8 cellular contexts compared by ENCODE assay signal in genomic region chr5:178859625-178860521, GRCh38. TPM values are rescaled to one million over a fixed set of nuclear protein-coding genes. Genes with fewer than 3 reads are reported as not detected.
DNase-seq lines count a peak whose midpoint lies in the region; TF ChIP-seq lines count a peak whose summit lies in the region.

TSS of gene ZNF354B (plus strand) at chr5:178859953. CDS start at chr5:178861048, 1,095 bp downstream.

- no peaks in the 10 kb centered on the region; the same call in none of the 2 replicates for H3K36me3 ChIP-seq in GM06990 (ENCODE audit: control insufficient read depth, insufficient read depth, low read length)
- H3K36me3 ChIP-seq in osteoblast (ENCODE audit: insufficient read depth, low read length): peaks cover 10% of the 10 kb centered on the region
- no peaks in the 10 kb centered on the region for H3K36me3 ChIP-seq in testis (ENCODE audit: low read depth, missing control alignments)

- H3K4me1 Mint-ChIP-seq in HFFc6 (ENCODE audit: low read depth) (peaks cover 19% of the 10 kb centered on the region), glutamatergic neuron (ENCODE audit: low read depth, unreplicated experiment) (peaks cover 3% of the 10 kb centered on the region)
- H3K4me1 Mint-ChIP-seq in activated naive CD8-positive, alpha-beta T cell (ENCODE audit: low read depth): peaks cover 30% of the 10 kb centered on the region

- H3K9me3 ChIP-seq in osteoblast (ENCODE audit: low read depth, low read length): no peaks in the 10 kb centered on the region
- no peaks in the 10 kb centered on the region for H3K9me3 ChIP-seq in testis

- H4K20me1 ChIP-seq in osteoblast (ENCODE audit: insufficient read depth, low read length): peaks cover 6% of the 10 kb centered on the region

- peak; percentile 87 for DNase-seq in GM06990 (ENCODE audit: extremely low read depth, insufficient read length)
- peak; percentile 88 for DNase-seq in HFFc6
- DNase-seq in NAMALWA (ENCODE audit: low spot score): peak; percentile 84
- peak; percentile 80 for DNase-seq in SKM-1 (lab: John Stamatoyannopoulos, UW; ENCODE audit: unreplicated experiment)
- DNase-seq in glutamatergic neuron: peak; percentile 89
- DNase-seq in osteoblast (ENCODE audit: insufficient read length, low spot score, missing footprints): peak; percentile 98
- peak; percentile 95 for DNase-seq in testis

- H3K27me3 Mint-ChIP-seq in HFFc6 (ENCODE audit: insufficient read depth): no peaks in the 10 kb centered on the region; the same call in 1 of the 2 replicates
- H3K27me3 Mint-ChIP-seq in activated naive CD8-positive, alpha-beta T cell: no peaks in the 10 kb centered on the region
- H3K27me3 Mint-ChIP-seq in glutamatergic neuron (ENCODE audit: unreplicated experiment): no peaks in the 10 kb centered on the region

- H3K27ac ChIP-seq in osteoblast (ENCODE audit: low read depth, low read length) (peak within 1 kb of the TSS; percentile 60), testis (peak within 1 kb of the TSS; percentile 44 to 85)

- peaks cover 30% of the 10 kb centered on the region for H3K79me2 ChIP-seq in osteoblast (ENCODE audit: insufficient read depth, low read length)

- peak within 1 kb of the TSS; percentile 92 for H3K4me3 Mint-ChIP-seq in HFFc6
- H3K4me3 Mint-ChIP-seq in activated naive CD8-positive, alpha-beta T cell: peak within 1 kb of the TSS; percentile 90
- peak within 1 kb of the TSS; percentile 82 for H3K4me3 Mint-ChIP-seq in glutamatergic neuron (ENCODE audit: unreplicated experiment)

- no peak for TF ChIP-seq POLR2A in testis (IDR thresholded peaks at IDR 0.05)

- H3K27me3 ChIP-seq in GM06990 (replicated peaks; ENCODE audit: control insufficient read depth, insufficient read depth, low read length) (no peaks in the 10 kb centered on the region), osteoblast (ENCODE audit: insufficient read depth, low read length) (no peaks in the 10 kb centered on the region), testis (no peaks in the 10 kb centered on the region)

- peaks cover 22% of the 10 kb centered on the region for H3K36me3 Mint-ChIP-seq in HFFc6 (ENCODE audit: low read depth)
- peaks cover 11% of the 10 kb centered on the region for H3K36me3 Mint-ChIP-seq in activated naive CD8-positive, alpha-beta T cell
- H3K36me3 Mint-ChIP-seq in glutamatergic neuron (ENCODE audit: unreplicated experiment): no peaks in the 10 kb centered on the region

- peak within 1 kb of the TSS; percentile 82 for H3K4me2 ChIP-seq in osteoblast (ENCODE audit: insufficient read depth, low read length)

- 1% methylated on average over 19 to 53 of the region's 86 CpGs for WGBS in testis, 2 donors

- intact Hi-C loops in testis (cut with DNase I; ENCODE audit: low total_unique reads): no loop called here

- H3K4me1 ChIP-seq in osteoblast (ENCODE audit: insufficient read depth, low read length) (peaks cover 5% of the 10 kb centered on the region), testis (peaks cover 9% of the 10 kb centered on the region)

- H3K4me3 ChIP-seq in GM06990 (replicated peaks; ENCODE audit: low read depth, low read length) (peak within 1 kb of the TSS; percentile 76), osteoblast (ENCODE audit: insufficient read depth, low read length) (peak within 1 kb of the TSS; percentile 84), testis (peak within 1 kb of the TSS; percentile 73 to 86)

- H3K9me3 Mint-ChIP-seq in HFFc6 (no peaks in the 10 kb centered on the region), glutamatergic neuron (ENCODE audit: unreplicated experiment) (peaks cover 3% of the 10 kb centered on the region)
- no peaks in the 10 kb centered on the region for H3K9me3 Mint-ChIP-seq in activated naive CD8-positive, alpha-beta T cell (ENCODE audit: low read depth)

- peak within 1 kb of the TSS; percentile 87 for H2AFZ ChIP-seq in osteoblast (ENCODE audit: low read length)

- peak within 1 kb of the TSS; percentile 70 for H3K27ac Mint-ChIP-seq in HFFc6
- peak within 1 kb of the TSS; percentile 77 for H3K27ac Mint-ChIP-seq in activated naive CD8-positive, alpha-beta T cell
- H3K27ac Mint-ChIP-seq in glutamatergic neuron (ENCODE audit: unreplicated experiment): peak within 1 kb of the TSS; percentile 82

- TF ChIP-seq CTCF in GM06990 (IDR thresholded peaks at IDR 0.05; ENCODE audit: insufficient read depth, low read length, poor library complexity, severe bottlenecking): no peak
- peak; percentile 39 for TF ChIP-seq CTCF in HFFc6 (IDR thresholded peaks at IDR 0.05)
- TF ChIP-seq CTCF in glutamatergic neuron (IDR thresholded peaks at IDR 0.05; ENCODE audit: partially characterized antibody, unreplicated experiment): no peak
- no peak for TF ChIP-seq CTCF in osteoblast (IDR thresholded peaks at IDR 0.05; ENCODE audit: extremely low read depth, low read depth, low read length)
- TF ChIP-seq CTCF in testis (IDR thresholded peaks at IDR 0.05): peak in 1 of 3 experiments; percentile 12

RNA-seq across cellular contexts. Expression of gene ZNF354B, which starts in this region (rescaled TPM):
- total RNA-seq in HFFc6 (2021; fragmentation: NEBNext Ultra II Directional; extraction: Animal tissue kit (Norgen Biotek cat#: 25700)): 1 to 10 TPM; 5.5 to 6.7 (median 6.1) TPM
- 18.0 TPM for total RNA-seq in glutamatergic neuron (ENCODE audit: unreplicated experiment)
- 12.3 and 14.1 TPM in 2 replicates for total RNA-seq in osteoblast
- 10 to 100 TPM; 24.3 to 30.8 TPM for total RNA-seq in testis
- polyA plus RNA-seq in testis (ENCODE audit: insufficient read depth, low read depth, low replicate concordance): 6.5 TPM

Comparison
In these comparisons a context has a peak if more than half of its experiments do, and no peak if none do; other contexts are left out.
1. Peak in every context shown above with its lines: DNase-seq, H3K4me3 ChIP-seq and H3K27ac ChIP-seq.